ENCODE assay signal across 8 cellular contexts in the genomic region with DNA sequence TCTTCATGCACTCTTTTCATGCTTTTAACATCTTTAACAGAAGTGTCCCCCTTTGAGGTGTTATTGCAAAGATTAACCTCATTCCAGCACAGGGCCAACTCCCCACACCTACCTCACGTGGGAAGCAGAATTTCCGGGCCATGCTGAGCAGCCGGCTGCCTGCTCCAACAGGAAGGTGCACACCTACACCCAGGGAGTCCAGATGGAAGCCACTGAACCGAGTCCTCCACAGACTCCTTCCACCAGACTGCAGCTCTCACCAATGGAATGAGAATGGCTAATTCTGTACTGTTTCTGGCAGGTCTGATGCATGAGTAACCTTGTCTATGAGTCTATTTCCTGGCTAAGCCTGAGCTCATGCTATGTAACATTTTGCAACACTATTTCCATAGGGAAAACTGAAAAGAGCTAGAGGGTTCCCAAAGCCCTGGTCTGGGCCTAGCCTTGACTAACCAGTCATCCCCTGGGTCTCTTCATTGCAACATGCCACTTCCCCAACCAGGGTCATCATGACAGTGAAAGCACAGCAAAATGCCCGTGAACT. TPM values are rescaled to one million over a fixed set of nuclear protein-coding genes. Genes with fewer than 3 reads are reported as not detected.
DNase-seq lines count a peak whose midpoint lies in the region; ATAC-seq and TF ChIP-seq lines count a peak whose summit lies in the region.

No MANE protein-coding gene starts in this region.

- H3K27ac Mint-ChIP-seq in stimulated activated naive CD8-positive, alpha-beta T cell treated with anti-CD3 and anti-CD28 coated beads, Interleukin-15, Interleukin-2, amounts not matched to agents 100 ng/mL and 50 ng/mL, for 24 hours, result peak overlapping the region; percentile 63

- H3K4me3 Mint-ChIP-seq in stimulated activated naive CD8-positive, alpha-beta T cell treated with anti-CD3 and anti-CD28 coated beads, Interleukin-15, Interleukin-2, amounts not matched to agents 100 ng/mL and 50 ng/mL, for 24 hours, result no peak overlapping the region

- H3K36me3 ChIP-seq in body of pancreas (replicated peaks in 1 of 2; ENCODE audit: insufficient read depth in 1 of 2, low read depth in 2 of 2) (peaks cover 0 to 12% of the 10 kb centered on the region in 2 donors), aorta (ENCODE audit: control insufficient read depth in 1 of 2, insufficient read depth in 2 of 2, low read length in 1 of 2) (peaks cover 2 to 5% of the 10 kb centered on the region in 2 donors)

- no peak overlapping the region for H3K4me3 ChIP-seq in body of pancreas
- H3K4me3 ChIP-seq in aorta (ENCODE audit: low read length in 2 of 2), result no peak overlapping the region

- no peaks in the 10 kb centered on the region for H3K9me3 Mint-ChIP-seq in stimulated activated naive CD8-positive, alpha-beta T cell treated with anti-CD3 and anti-CD28 coated beads, Interleukin-15, Interleukin-2, amounts not matched to agents 100 ng/mL and 50 ng/mL, for 24 hours

- H3K4me1 Mint-ChIP-seq in stimulated activated naive CD8-positive, alpha-beta T cell treated with anti-CD3 and anti-CD28 coated beads, Interleukin-15, Interleukin-2, amounts not matched to agents 100 ng/mL and 50 ng/mL, for 24 hours (ENCODE audit: low read depth), result peaks cover 3% of the 10 kb centered on the region

- 66 to 79% methylated on average over 5 of the region's 5 CpGs for WGBS in body of pancreas, 2 donors
- WGBS in aorta, 2 donors, result 9 to 14% methylated on average over 5 of the region's 5 CpGs

- TF ChIP-seq POLR2A in body of pancreas (IDR thresholded peaks at IDR 0.05), result no peak

- peaks cover 48% of the 10 kb centered on the region for H3K36me3 Mint-ChIP-seq in stimulated activated naive CD8-positive, alpha-beta T cell treated with anti-CD3 and anti-CD28 coated beads, Interleukin-15, Interleukin-2, amounts not matched to agents 100 ng/mL and 50 ng/mL, for 24 hours (ENCODE audit: low read depth)

- peaks cover 39% of the 10 kb centered on the region for H3K4me1 ChIP-seq in body of pancreas
- peaks cover 0 to 4% of the 10 kb centered on the region in 2 donors for H3K4me1 ChIP-seq in aorta (ENCODE audit: control insufficient read depth in 1 of 2, insufficient read depth in 2 of 2, low read length in 2 of 2)

- no peak for DNase-seq in stimulated activated naive CD8-positive, alpha-beta T cell treated with anti-CD3 and anti-CD28 coated beads, Interleukin-15, Interleukin-2, amounts not matched to agents 100 U/mL and 50 U/mL, for 24 hours
- DNase-seq in body of pancreas (no peak), left kidney (ENCODE audit: low read depth, low spot score) (peak; percentile 79), aorta (peak in 1 of 2 donors; percentile 75), NCI-H1048 (lab: John Stamatoyannopoulos, UW) (no peak)
- no peak for DNase-seq in activated naive CD4-positive, alpha-beta T cell treated with Interleukin-2 at 50 U/mL for 16 hours

- H3K9me3 ChIP-seq in body of pancreas (no peaks in the 10 kb centered on the region), aorta (ENCODE audit: control insufficient read depth, low read length) (no peaks in the 10 kb centered on the region)

- no peak for ATAC-seq in stimulated activated naive CD8-positive, alpha-beta T cell treated with anti-CD3 and anti-CD28 coated beads, Interleukin-15, Interleukin-2, amounts not matched to agents 100 U/mL and 50 U/mL, for 24 hours
- peak; percentile 22 for ATAC-seq in body of pancreas
- ATAC-seq in aorta (ENCODE audit: low FRiP score), result peak; percentile 63
- no peak for ATAC-seq in HG03159 (IDR thresholded peaks at IDR 0.05; ENCODE audit: unreplicated experiment)

- H3K27me3 Mint-ChIP-seq in stimulated activated naive CD8-positive, alpha-beta T cell treated with anti-CD3 and anti-CD28 coated beads, Interleukin-15, Interleukin-2, amounts not matched to agents 100 ng/mL and 50 ng/mL, for 24 hours, result peaks cover 6% of the 10 kb centered on the region

- intact Hi-C loops in body of pancreas (cut with DNase I), result no loop called here
- intact Hi-C loops in aorta (cut with DNase I), result loop anchor here (1.0 to 10.0 kb wide), 3 partner anchors 34 to 95 kb away; a partner anchor contains a TSS

- H3K27ac ChIP-seq in body of pancreas (peak overlapping the region in 3 of 4 donors; percentile 51 to 74 (median 52)), aorta (ENCODE audit: low read depth in 1 of 2, low read length in 2 of 2) (peak overlapping the region; percentile 78 to 92)

- TF ChIP-seq CTCF in body of pancreas (IDR thresholded peaks at IDR 0.05), result no peak

- H3K27me3 ChIP-seq in body of pancreas, result no peaks in the 10 kb centered on the region
- no peaks in the 10 kb centered on the region for H3K27me3 ChIP-seq in aorta (ENCODE audit: control insufficient read depth in 1 of 2, insufficient read depth in 2 of 2, low read length in 1 of 2)

RNA-seq across cellular contexts. Expression of a gene that starts 11.0 kb away (rescaled TPM):
- total RNA-seq in body of pancreas, result under 1 TPM in 1 of 2 donors, not detected in 1; 0.66 TPM
- total RNA-seq in aorta, result 1 to 10 TPM in 1 of 2 donors, under 1 TPM in 1; 0.96 to 2.5 TPM
- polyA plus RNA-seq in aorta, result 1 to 10 TPM in 1 of 2 donors, not detected in 1; 2.8 TPM

RNA-seq across cellular contexts. Expression of a gene that starts 31.3 kb away (rescaled TPM):
- total RNA-seq in body of pancreas (under 1 TPM; 0.26 to 0.66 TPM), aorta (1 to 10 TPM; 8.8 to 9.0 TPM)
- 1 to 10 TPM; 3.5 to 4.6 TPM for polyA plus RNA-seq in aorta

RNA-seq across cellular contexts. Expression of a gene that starts 33.7 kb away (rescaled TPM):
- 10 to 100 TPM; 22.8 to 44.8 TPM for total RNA-seq in body of pancreas
- total RNA-seq in aorta, result 10 to 100 TPM; 48.4 to 50.7 TPM
- 100 to 1,000 TPM in 1 of 2 donors, 10 to 100 TPM in 1; 19.4 to 149 TPM for polyA plus RNA-seq in aorta

Comparison
In these comparisons a context has a peak if more than half of its experiments do, and no peak if none do; other contexts are left out.
1. ATAC-seq: peak in body of pancreas (single experiment) and aorta (single experiment); none in stimulated activated naive CD8-positive, alpha-beta T cell treated with anti-CD3 and anti-CD28 coated beads, Interleukin-15, Interleukin-2, amounts not matched to agents 100 U/mL and 50 U/mL, for 24 hours (single experiment) and HG03159 (single experiment).
2. RNA of a gene that starts 31.3 kb away (total RNA-seq): 8.8 to 9.0 TPM in aorta; 0.26 to 0.66 TPM in body of pancreas; every median in the first group is over 4 times any median in the second.